ENCODE assay signal across 8 cellular contexts in the genomic region with DNA sequence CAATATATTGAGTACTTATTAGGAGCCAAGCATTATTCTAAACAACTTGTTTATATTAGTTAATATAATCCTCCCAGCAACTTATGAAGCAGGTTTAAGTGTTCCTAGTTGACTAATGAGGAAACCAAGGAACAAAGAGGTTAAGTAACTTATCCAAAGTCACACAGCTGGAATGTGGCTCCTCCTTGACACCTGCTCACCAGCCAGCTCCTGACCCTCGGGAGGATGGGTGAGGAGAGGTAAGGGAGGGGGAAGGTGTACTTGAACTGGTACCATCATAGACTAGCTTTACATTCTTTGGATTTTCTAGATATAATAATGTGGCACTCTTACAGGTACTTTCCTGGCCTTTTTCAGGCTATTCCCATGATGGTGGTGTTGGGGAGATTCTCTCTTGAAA. TPM values are rescaled to one million over a fixed set of nuclear protein-coding genes. Genes with fewer than 3 reads are reported as not detected.
"Had no signal": no experiment of that assay in that cellular context is flagged by ENCODE, and none has a peak within 500 bp of the region (broad histone marks: within the 10 kb centered on the region; RNA-seq: fewer than 3 reads in every experiment).

No MANE protein-coding gene starts in this region.

- H3K4me3 ChIP-seq: GM23338, K562 had no signal

- FAIRE-seq: H1, H54, HTR-8/SVneo, K562 had no signal

- H3K4me2 ChIP-seq: GM23338 had no signal

- DNase-seq: H9, HCEC 1CT, IMR-90 had no signal

- H2AFZ ChIP-seq: GM23338 had no signal

RNA-seq across cellular contexts. Expression of a gene that starts 50.7 kb away (rescaled TPM):
- total RNA-seq: GM23338, H1, H9, IMR-90, K562 had no signal
